ENCODE assay signal across 1 cellular context in genomic region chr20:62159835-62160234, GRCh38.
TF ChIP-seq lines count a peak whose summit lies in the region.

No MANE protein-coding gene starts in this region.

TF ChIP-seq in K562, 482 proteins besides CTCF, POLR2A, EP300 and RAD21:
- TF ChIP-seq CREB3L1 (IDR thresholded peaks at IDR 0.05; ENCODE audit: borderline replicate concordance, low read depth) = no peak
- TF ChIP-seq BRCA1 (IDR thresholded peaks at IDR 0.05) = no peak
- no peak for TF ChIP-seq BRCA1 (CRISPR knock-in tag; IDR thresholded peaks at IDR 0.05)
- no peak for TF ChIP-seq MTA1 (IDR thresholded peaks at IDR 0.05; ENCODE audit: borderline replicate concordance)
- TF ChIP-seq MEF2A (IDR thresholded peaks at IDR 0.05; ENCODE audit: control insufficient read depth, low read depth, low read length) = peak; percentile 46; the same call in 1 of the 2 replicates
- TF ChIP-seq ATF6 (CRISPR knock-in tag; IDR thresholded peaks at IDR 0.05) = no peak
- no peak for TF ChIP-seq EZH2 (IDR thresholded peaks at IDR 0.05; ENCODE audit: borderline replicate concordance, low read depth, low read length)
- no peak for TF ChIP-seq FOXA1 (IDR thresholded peaks at IDR 0.05; ENCODE audit: borderline replicate concordance)
- TF ChIP-seq ZNF184 (CRISPR knock-in tag; IDR thresholded peaks at IDR 0.05) = no peak
- TF ChIP-seq SRSF7 (optimal IDR thresholded peaks at IDR 0.05; ENCODE audit: low read depth, low read length) = no peak
- no peak for TF ChIP-seq ZNF583 (CRISPR knock-in tag; IDR thresholded peaks at IDR 0.05)
- no peak for TF ChIP-seq ZNF239 (CRISPR knock-in tag; IDR thresholded peaks at IDR 0.05)
- TF ChIP-seq KAT8 (IDR thresholded peaks at IDR 0.05; ENCODE audit: low read depth) = no peak
- TF ChIP-seq SIX5 (IDR thresholded peaks at IDR 0.05; ENCODE audit: borderline replicate concordance in 1 of 2, insufficient read depth in 1 of 2, low read depth in 1 of 2, low read length in 2 of 2) = no peak
- TF ChIP-seq ZNF75A (CRISPR knock-in tag; IDR thresholded peaks at IDR 0.05) = no peak
- no peak for TF ChIP-seq RAD51 (IDR thresholded peaks at IDR 0.05; ENCODE audit: borderline replicate concordance, low read depth)
- no peak for TF ChIP-seq FOXO4 (CRISPR knock-in tag; IDR thresholded peaks at IDR 0.05)
- no peak for TF ChIP-seq IRF2 (CRISPR knock-in tag; IDR thresholded peaks at IDR 0.05)
- no peak for TF ChIP-seq NFE2 (IDR thresholded peaks at IDR 0.05; ENCODE audit: low read depth)
- TF ChIP-seq EGR1 (conservative IDR thresholded peaks at IDR 0.05) = peak; percentile 76
- TF ChIP-seq STAT5A (IDR thresholded peaks at IDR 0.05; ENCODE audit: borderline replicate concordance, low read length) = no peak
- no peak for TF ChIP-seq MYNN (IDR thresholded peaks at IDR 0.05)
- TF ChIP-seq MYNN (CRISPR knock-in tag; IDR thresholded peaks at IDR 0.05) = no peak
- no peak for TF ChIP-seq HES1 (IDR thresholded peaks at IDR 0.05; ENCODE audit: low read depth)
- TF ChIP-seq ZBTB1 (CRISPR knock-in tag; IDR thresholded peaks at IDR 0.05; ENCODE audit: borderline replicate concordance, low read depth) = peak; percentile 88
- TF ChIP-seq CCNT2 (IDR thresholded peaks at IDR 0.05; ENCODE audit: borderline replicate concordance, extremely low read depth, insufficient read length, low read depth, low read length) = no peak
